ENCODE assay signal across 21 cellular contexts in the genomic region with DNA sequence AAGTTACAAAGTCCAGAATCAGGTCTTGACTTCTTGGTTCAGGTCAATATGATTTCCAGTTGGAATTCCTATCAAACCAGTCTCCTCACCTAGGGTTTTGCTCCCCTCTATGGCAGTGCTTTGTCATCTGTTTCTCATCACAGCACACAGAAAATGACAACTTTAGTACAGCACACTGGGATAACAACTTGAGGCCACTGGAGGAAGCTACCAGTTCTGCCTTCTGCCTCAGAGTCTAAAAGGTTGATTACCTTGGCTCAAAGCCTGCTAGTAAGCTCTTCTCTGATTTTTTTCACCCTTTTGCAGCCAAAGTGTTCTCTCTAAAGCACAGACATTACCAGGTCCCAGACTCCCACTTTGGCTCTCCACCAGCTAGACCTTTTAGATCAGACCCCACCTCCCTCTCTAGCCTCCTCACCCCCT. TPM values are rescaled to one million over a fixed set of nuclear protein-coding genes. Genes with fewer than 3 reads are reported as not detected.
DNase-seq lines count a peak whose midpoint lies in the region; ATAC-seq and TF ChIP-seq lines count a peak whose summit lies in the region.
"Had no signal": no experiment of that assay in that cellular context is flagged by ENCODE, and none has a peak within 500 bp of the region (broad histone marks: within the 10 kb centered on the region; RNA-seq: fewer than 3 reads in every experiment).

No MANE protein-coding gene starts in this region.

- intact Hi-C loops in heart left ventricle (cut with DNase I): no loop called here

- no peaks in the 10 kb centered on the region for H3K27me3 ChIP-seq in heart left ventricle
- H3K27me3 ChIP-seq: uterus had no signal

- no peaks in the 10 kb centered on the region for H3K36me3 ChIP-seq in heart left ventricle
- H3K36me3 ChIP-seq: prostate gland, uterus had no signal

- no peaks in the 10 kb centered on the region for H3K4me1 ChIP-seq in heart left ventricle
- H3K4me1 ChIP-seq: prostate gland, uterus had no signal

- no peak overlapping the region for H3K27ac ChIP-seq in heart left ventricle
- no peak overlapping the region for H3K27ac ChIP-seq in coronary artery
- H3K27ac ChIP-seq: prostate gland, uterus had no signal

- H3K4me3 ChIP-seq in choroid plexus epithelial cell (ENCODE audit: low read depth, low read length): no peak overlapping the region
- no peak overlapping the region for H3K4me3 ChIP-seq in heart left ventricle
- no peak overlapping the region for H3K4me3 ChIP-seq in coronary artery
- H3K4me3 ChIP-seq: K562, prostate gland, uterus had no signal

- ATAC-seq in heart left ventricle: no peak
- ATAC-seq: K562, left cardiac atrium had no signal

- TF ChIP-seq POLR2A in heart left ventricle (IDR thresholded peaks at IDR 0.05): no peak

- H3K9me3 ChIP-seq in heart left ventricle: peaks cover 0 to 11% (median 1%) of the 10 kb centered on the region in 12 donors
- H3K9me3 ChIP-seq: prostate gland, uterus had no signal

- DNase-seq in AG08395 (ENCODE audit: low spot score): peak; percentile 44
- peak; percentile 40 for DNase-seq in M059J (ENCODE audit: low read depth)
- DNase-seq in choroid plexus epithelial cell (ENCODE audit: low read depth): peak; percentile 84
- peak; percentile 48 for DNase-seq in kidney tubule cell (ENCODE audit: low spot score)
- no peak for DNase-seq in heart left ventricle
- DNase-seq in coronary artery (ENCODE audit: low spot score): no peak
- DNase-seq in SHP77 (lab: John Stamatoyannopoulos, UW): no peak
- DNase-seq in RPMI8226: no peak
- DNase-seq: activated CD4-positive, alpha-beta T cell treated with anti-CD3 and anti-CD28 coated beads, Interleukin-2, amount 50 U/mL, for 4 hours; activated naive CD4-positive, alpha-beta T cell; CD4-positive, CD25-positive, alpha-beta regulatory T cell; DMS153; left cardiac atrium; NCI-H2029 treated with DMSO at 0.1 percent for 48 hours; NCI-H524; nephron progenitor cell; SHP77 treated with DMSO at 0.1 percent for 48 hours; substantia nigra; uterus had no signal

- TF ChIP-seq CTCF in choroid plexus epithelial cell (conservative IDR thresholded peaks at IDR 0.05; ENCODE audit: low read depth, low read length) (no peak), heart left ventricle (IDR thresholded peaks at IDR 0.05) (no peak), coronary artery (IDR thresholded peaks at IDR 0.05) (no peak)

RNA-seq across cellular contexts. Expression of gene TRIM59, which starts 24.8 kb away (rescaled TPM):
- 17.4 and 17.8 TPM in 2 replicates for total RNA-seq in M059J (2014; rRNA removed; shearing (Covaris generic))
- 1 to 10 TPM in 2 of 9 donors, under 1 TPM in 7; 0.16 to 3.1 (median 0.60) TPM for total RNA-seq in heart left ventricle
- under 1 TPM; 0.27 to 0.32 TPM for polyA plus RNA-seq in heart left ventricle

Comparison
In these comparisons a context has a peak if more than half of its experiments do, and no peak if none do; other contexts are left out.
1. DNase-seq: peak in AG08395 (single experiment), M059J (single experiment), choroid plexus epithelial cell (single experiment) and kidney tubule cell (single experiment); none in heart left ventricle (0 of 5), coronary artery (single experiment), SHP77 (0 of 2) and RPMI8226 (single experiment).